ENCODE assay signal across 25 cellular contexts in the genomic region with DNA sequence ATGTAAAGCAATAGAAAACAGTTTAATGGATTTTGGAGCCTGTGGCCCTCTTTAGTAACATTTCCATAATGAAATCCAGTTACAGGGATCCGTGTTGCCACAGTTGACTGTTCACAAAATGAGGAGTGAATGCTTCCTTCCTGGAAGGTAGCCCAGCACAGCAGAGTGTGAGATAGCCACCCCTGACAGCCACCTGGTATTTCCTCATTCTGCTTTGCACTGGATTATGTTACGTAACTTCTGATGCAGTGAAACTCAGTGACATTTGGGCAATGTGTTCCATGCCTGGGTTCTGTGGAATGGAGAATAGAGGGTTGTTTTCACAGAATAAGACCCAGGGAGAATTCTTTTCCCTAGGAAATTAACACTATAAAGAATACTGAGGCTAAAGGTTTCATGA.
"Had no signal": no experiment of that assay in that cellular context is flagged by ENCODE, and none has a peak within 500 bp of the region (broad histone marks: within the 10 kb centered on the region; RNA-seq: fewer than 3 reads in every experiment).

No MANE protein-coding gene starts in this region.

- H3K9me3 ChIP-seq: ascending aorta, gastroesophageal sphincter, ovary, thoracic aorta, upper lobe of left lung had no signal

- H3K4me3 ChIP-seq: ascending aorta, gastroesophageal sphincter, ovary, skin epidermis, thoracic aorta, upper lobe of left lung had no signal

- H3K27ac ChIP-seq: ascending aorta, gastroesophageal sphincter, ovary, skin epidermis, thoracic aorta, upper lobe of left lung had no signal

- DNase-seq: activated CD4-positive, alpha-beta T cell treated with anti-CD3 and anti-CD28 coated beads for 1 hour; activated CD4-positive, alpha-beta T cell treated with anti-CD3 and anti-CD28 coated beads, Interleukin-2, amount 50 U/mL, for 4 hours; activated CD8-positive, alpha-beta memory T cell treated with anti-CD3 and anti-CD28 coated beads for 24 hours; activated CD8-positive, alpha-beta memory T cell treated with anti-CD3 and anti-CD28 coated beads, Interleukin-2, amount 50 U/mL, for 4 hours; activated T-cell treated with anti-CD3 and anti-CD28 coated beads, Interleukin-2, amount 50 U/mL, for 24 hours; central memory CD4-positive, alpha-beta T cell; cortex of kidney; endodermal cell; head of caudate nucleus; hypothalamus; left cardiac atrium; ovary; right cardiac atrium; stimulated activated CD4-positive, alpha-beta T cell treated with anti-CD3 and anti-CD28 coated beads, Interleukin-2, amount 100 ng/mL, for 48 hours; stimulated activated CD8-positive, alpha-beta memory T cell treated with anti-CD3 and anti-CD28 coated beads, Interleukin-4, amount 100 ng/mL, for 48 hours; stimulated activated naive B cell treated with anti-CD40 and anti-IgM and Interleukin-4, amounts not matched to agents 10 μg/mL and 1 μg/mL and 100 μg/mL, for 72 hours; T-helper 1 cell; upper lobe of left lung had no signal

- H3K4me1 ChIP-seq: ascending aorta, gastroesophageal sphincter, upper lobe of left lung had no signal

- H3K27me3 ChIP-seq: ascending aorta, gastroesophageal sphincter, ovary, upper lobe of left lung had no signal

- H3K36me3 ChIP-seq: ascending aorta, gastroesophageal sphincter, ovary, thoracic aorta, upper lobe of left lung had no signal

- ATAC-seq: activated naive CD4-positive, alpha-beta T cell treated with anti-CD3 and anti-CD28 coated beads, Interleukin-2, amount 50 U/mL, for 72 hours; activated T-helper 17 cell treated with anti-CD3 and anti-CD28 coated beads, Interleukin-2, amount 50 U/mL, for 72 hours; gastroesophageal sphincter; left cardiac atrium; natural killer cell treated with Interleukin-12 subunit alpha and Interleukin-12 subunit beta and Interleukin-15 and Interleukin-18, amount 100 ng/mL, for 72 hours; right cardiac atrium; stimulated activated naive B cell treated with anti-CD40 and anti-IgM and Interleukin-4, amounts not matched to agents 10 μg/mL and 1 μg/mL and 100 μg/mL, for 72 hours had no signal
